In genomic region chr18:49020621-49021021, GRCh38 we compare ENCODE assay signal across 11 cellular contexts.
DNase-seq lines count a peak whose midpoint lies in the region; ATAC-seq and TF ChIP-seq lines count a peak whose summit lies in the region.
"Had no signal": no experiment of that assay in that cellular context is flagged by ENCODE, and none has a peak within 500 bp of the region (broad histone marks: within the 10 kb centered on the region; RNA-seq: fewer than 3 reads in every experiment).

No MANE protein-coding gene starts in this region.

- no peaks in the 10 kb centered on the region for H3K36me3 Mint-ChIP-seq in activated naive CD8-positive, alpha-beta T cell treated with anti-CD3 and anti-CD28 coated beads, Interleukin-2, amount 50 U/mL, for 24 hours (ENCODE audit: low read depth)
- H3K36me3 Mint-ChIP-seq: activated naive CD4-positive, alpha-beta T cell treated with anti-CD3 and anti-CD28 coated beads, Interleukin-2, amount 10 ng/mL, durations not matched to agents 7 days and 5 days had no signal

- H3K27ac ChIP-seq in OCI-LY7 (ENCODE audit: low read depth, low read length, poor library complexity, severe bottlenecking): no peak overlapping the region
- peak overlapping the region; percentile 45 for H3K27ac ChIP-seq in epithelial cell of prostate
- H3K27ac ChIP-seq in smooth muscle cell (ENCODE audit: low read depth): peak overlapping the region; percentile 95

- H3K9me3 ChIP-seq in OCI-LY7 (ENCODE audit: low read length) (no peaks in the 10 kb centered on the region), smooth muscle cell (replicated peaks; ENCODE audit: low read depth) (no peaks in the 10 kb centered on the region)

- H2AFZ ChIP-seq in OCI-LY7 (ENCODE audit: low read length) (no peak overlapping the region), smooth muscle cell (ENCODE audit: low read depth) (no peak overlapping the region)

- DNase-seq in ELR (ENCODE audit: low read depth) (peak; percentile 62), OCI-LY7 (ENCODE audit: low spot score) (no peak), epithelial cell of prostate (ENCODE audit: low read depth, low spot score) (no peak), smooth muscle cell (lab: John Stamatoyannopoulos, UW; ENCODE audit: unreplicated experiment) (no peak), activated gamma-delta T cell treated with Interleukin-2 at 50 U/mL for 16 hours (no peak)
- no peak for DNase-seq in activated naive CD8-positive, alpha-beta T cell treated with anti-CD3 and anti-CD28 coated beads, Interleukin-2, amount 50 U/mL, for 24 hours
- DNase-seq: activated naive CD4-positive, alpha-beta T cell treated with anti-CD3 and anti-CD28 coated beads, Interleukin-2, amount 10 ng/mL, durations not matched to agents 7 days and 5 days; Karpas-422 had no signal

- POLR2A ChIA-PET in OCI-LY7 (lab: Charles Lee): no interaction called here

- H3K9me2 ChIP-seq in OCI-LY7 (ENCODE audit: insufficient read depth, low read length): no peaks in the 10 kb centered on the region

- TF ChIP-seq CTCF in OCI-LY7 (conservative IDR thresholded peaks at IDR 0.05; ENCODE audit: low read length) (no peak), smooth muscle cell (IDR thresholded peaks at IDR 0.05; ENCODE audit: borderline replicate concordance, insufficient read depth, poor library complexity, severe bottlenecking) (no peak)

- no peak for ATAC-seq in activated naive CD8-positive, alpha-beta T cell treated with anti-CD3 and anti-CD28 coated beads, Interleukin-2, amount 50 U/mL, for 24 hours
- ATAC-seq in HG03565 (IDR thresholded peaks at IDR 0.05; ENCODE audit: unreplicated experiment): no peak
- ATAC-seq: right cardiac atrium had no signal

- H3K4me3 Mint-ChIP-seq in activated naive CD8-positive, alpha-beta T cell treated with anti-CD3 and anti-CD28 coated beads, Interleukin-2, amount 50 U/mL, for 24 hours: no peak overlapping the region
- H3K4me3 Mint-ChIP-seq: activated naive CD4-positive, alpha-beta T cell treated with anti-CD3 and anti-CD28 coated beads, Interleukin-2, amount 10 ng/mL, durations not matched to agents 7 days and 5 days; central memory CD8-positive, alpha-beta T cell had no signal

- no peak overlapping the region for H3K27ac Mint-ChIP-seq in activated naive CD8-positive, alpha-beta T cell treated with anti-CD3 and anti-CD28 coated beads, Interleukin-2, amount 50 U/mL, for 24 hours
- H3K27ac Mint-ChIP-seq: activated naive CD4-positive, alpha-beta T cell treated with anti-CD3 and anti-CD28 coated beads, Interleukin-2, amount 10 ng/mL, durations not matched to agents 7 days and 5 days had no signal

- CTCF ChIA-PET in OCI-LY7 (lab: Charles Lee; ENCODE audit: unreplicated experiment): no interaction called here

- no peaks in the 10 kb centered on the region for H3K27me3 Mint-ChIP-seq in activated naive CD8-positive, alpha-beta T cell treated with anti-CD3 and anti-CD28 coated beads, Interleukin-2, amount 50 U/mL, for 24 hours

- intact Hi-C loops in OCI-LY7 (cut with micrococcal nuclease; ENCODE audit: unreplicated experiment): loop anchor here (5.0 kb wide), 4 partner anchors 217 to 427 kb away; no protein-coding TSS in a partner anchor

- peak overlapping the region; percentile 76 for H3K9ac ChIP-seq in smooth muscle cell (ENCODE audit: low read depth)

- H3K4me2 ChIP-seq in OCI-LY7 (ENCODE audit: low read length): peak overlapping the region; percentile 25
- peak overlapping the region; percentile 73 for H3K4me2 ChIP-seq in smooth muscle cell

- no TSS peak for BruUV-seq in OCI-LY7 (replicated peaks; lab: Mats Ljungman, UMichigan)

- H3F3A ChIP-seq in smooth muscle cell (ENCODE audit: low read depth): no peaks in the 10 kb centered on the region

- H3K27me3 ChIP-seq in smooth muscle cell (ENCODE audit: low read depth): no peaks in the 10 kb centered on the region

- WGBS in smooth muscle cell (ENCODE audit: low lambda C conversion rate): 66% methylated on average over 13 of the region's 13 CpGs

- H3K4me3 ChIP-seq in OCI-LY7 (ENCODE audit: low read depth, low read length, poor library complexity, severe bottlenecking) (no peak overlapping the region), smooth muscle cell (peak overlapping the region; percentile 32)

- H3K4me1 ChIP-seq in OCI-LY7 (ENCODE audit: insufficient read depth, low read length, poor library complexity, severe bottlenecking): peaks cover 63% of the 10 kb centered on the region
- H3K4me1 ChIP-seq in smooth muscle cell (ENCODE audit: low read depth): peaks cover 8% of the 10 kb centered on the region

- H3K36me3 ChIP-seq in OCI-LY7 (ENCODE audit: insufficient read depth, low read length) (no peaks in the 10 kb centered on the region), smooth muscle cell (ENCODE audit: low read depth) (no peaks in the 10 kb centered on the region)

- H3K4me1 Mint-ChIP-seq in activated naive CD8-positive, alpha-beta T cell treated with anti-CD3 and anti-CD28 coated beads, Interleukin-2, amount 50 U/mL, for 24 hours: peaks cover 11% of the 10 kb centered on the region
- H3K4me1 Mint-ChIP-seq: central memory CD8-positive, alpha-beta T cell had no signal

- H4K20me1 ChIP-seq in OCI-LY7 (ENCODE audit: insufficient read depth, low read length) (no peaks in the 10 kb centered on the region), smooth muscle cell (ENCODE audit: low read depth) (no peaks in the 10 kb centered on the region)

- no peaks in the 10 kb centered on the region for H3K9me3 Mint-ChIP-seq in activated naive CD8-positive, alpha-beta T cell treated with anti-CD3 and anti-CD28 coated beads, Interleukin-2, amount 50 U/mL, for 24 hours
- H3K9me3 Mint-ChIP-seq: activated naive CD4-positive, alpha-beta T cell treated with anti-CD3 and anti-CD28 coated beads, Interleukin-2, amount 10 ng/mL, durations not matched to agents 7 days and 5 days; central memory CD8-positive, alpha-beta T cell had no signal

- H3K79me2 ChIP-seq in OCI-LY7 (ENCODE audit: insufficient read depth, low read depth, low read length) (no peaks in the 10 kb centered on the region), smooth muscle cell (ENCODE audit: low read depth) (peaks cover 6% of the 10 kb centered on the region)
